11 cellular contexts compared by ENCODE assay signal in the genomic region with DNA sequence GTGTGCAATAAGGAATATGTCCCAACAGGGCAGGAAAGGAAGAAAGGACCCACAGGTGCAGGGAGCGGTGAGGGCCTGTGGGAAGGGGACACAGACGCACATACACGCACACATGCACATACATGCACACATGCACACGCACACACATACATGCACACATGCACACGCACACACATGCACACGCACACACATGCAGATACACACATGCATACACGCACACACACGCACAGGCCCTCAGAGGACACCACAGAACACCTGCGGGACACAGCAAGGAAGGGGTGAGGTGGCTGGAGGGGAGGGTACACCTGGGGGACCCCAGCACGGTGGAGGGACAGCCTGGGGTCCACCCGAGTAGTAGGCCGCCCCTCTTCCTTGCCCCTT. TPM values are rescaled to one million over a fixed set of nuclear protein-coding genes. Genes with fewer than 3 reads are reported as not detected.
DNase-seq lines count a peak whose midpoint lies in the region; ATAC-seq, FAIRE-seq and TF ChIP-seq lines count a peak whose summit lies in the region.
"Had no signal": no experiment of that assay in that cellular context is flagged by ENCODE, and none has a peak within 500 bp of the region (broad histone marks: within the 10 kb centered on the region; RNA-seq: fewer than 3 reads in every experiment).

No MANE protein-coding gene starts in this region.

- H3K4me1 Mint-ChIP-seq in activated naive CD8-positive, alpha-beta T cell treated with anti-CD3 and anti-CD28 coated beads, Interleukin-2, amount 10 ng/mL, durations not matched to agents 7 days and 5 days = peaks cover 29% of the 10 kb centered on the region
- H3K4me1 Mint-ChIP-seq in mesothelial cell of epicardium = peaks cover 15% of the 10 kb centered on the region

- peaks cover 3% of the 10 kb centered on the region for H3K9me3 Mint-ChIP-seq in activated naive CD8-positive, alpha-beta T cell treated with anti-CD3 and anti-CD28 coated beads, Interleukin-2, amount 10 ng/mL, durations not matched to agents 7 days and 5 days
- peaks cover 5% of the 10 kb centered on the region for H3K9me3 Mint-ChIP-seq in mesothelial cell of epicardium

- peaks cover 25% of the 10 kb centered on the region for H3K36me3 Mint-ChIP-seq in activated naive CD8-positive, alpha-beta T cell treated with anti-CD3 and anti-CD28 coated beads, Interleukin-2, amount 10 ng/mL, durations not matched to agents 7 days and 5 days
- H3K36me3 Mint-ChIP-seq in mesothelial cell of epicardium = peaks cover 33% of the 10 kb centered on the region

- CTCF ChIA-PET in HepG2 (lab: Yijun Ruan, JAX; ENCODE audit: low intra/inter-chr PET ratio, low total read pairs) = no interaction called here

- WGBS in HepG2 (ENCODE audit: low lambda C conversion rate) = 86% methylated on average over 10 of the region's 12 CpGs
- WGBS in right lobe of liver (ENCODE audit: insufficient coverage, low coverage, low lambda C conversion rate, missing lambda C conversion rate) = 100% methylated on average over 1 of the region's 12 CpGs
- 78 to 93% methylated on average over 6 to 12 of the region's 12 CpGs for WGBS in upper lobe of left lung, 2 donors

- H3K27me3 ChIP-seq in HepG2 (ENCODE audit: control insufficient read depth in 1 of 2, insufficient read depth in 2 of 2, low read length in 2 of 2) (no peaks in the 10 kb centered on the region), right lobe of liver (no peaks in the 10 kb centered on the region), upper lobe of left lung (no peaks in the 10 kb centered on the region)
- H3K27me3 ChIP-seq: BE2C had no signal

- H2AFZ ChIP-seq in HepG2 (ENCODE audit: low read length) = no peak overlapping the region

- no peak for FAIRE-seq in HepG2 (lab: Jason Lieb, UNC)
- FAIRE-seq: frontal cortex had no signal

- TF ChIP-seq RAD21 in HepG2 (CRISPR knock-in tag; IDR thresholded peaks at IDR 0.05) = no peak

- no peak overlapping the region for H3K9ac ChIP-seq in HepG2 (ENCODE audit: insufficient read depth, low read depth, low read length)

- H3K79me2 ChIP-seq in HepG2 (ENCODE audit: insufficient read depth, low read length) = peaks cover 3% of the 10 kb centered on the region

- peaks cover 1% of the 10 kb centered on the region; the same call in 1 of the 2 replicates for H4K20me1 ChIP-seq in HepG2 (ENCODE audit: insufficient read depth, low read length)

- POLR2A ChIA-PET in HepG2 (lab: Yijun Ruan, JAX) = interaction anchor here (0.6 to 1.7 kb wide), 4 partner anchors 13 to 75 kb away, joined by 3 to 7 read pairs (median 4); a partner anchor contains a TSS
- POLR2A ChIA-PET in activated naive CD8-positive, alpha-beta T cell treated with anti-CD3 and anti-CD28 coated beads, Interleukin-2, amount 10 ng/mL, durations not matched to agents 7 days and 5 days (lab: Charles Lee) = interaction anchor here (1.4 kb wide), 1 partner anchor 16 kb away, joined by 4 read pairs; no protein-coding TSS in a partner anchor

- H3K27ac ChIP-seq in HepG2 (ENCODE audit: extremely low read length, insufficient read depth, low read length) (peak overlapping the region; percentile 68), right lobe of liver (no peak overlapping the region), upper lobe of left lung (peak overlapping the region in 2 of 4 donors; percentile 46 to 54)

- in situ Hi-C loops in HepG2 (cut with HindIII; ENCODE audit: extremely low pct_ligation_motif_present, low pct_unique_long_range_greater_than_20kb) = no loop called here

- TF ChIP-seq CTCF in HepG2 (CRISPR knock-in tag; IDR thresholded peaks at IDR 0.05) (no peak), right lobe of liver (IDR thresholded peaks at IDR 0.05) (no peak), mesothelial cell of epicardium (IDR thresholded peaks at IDR 0.05; ENCODE audit: unreplicated experiment) (no peak), upper lobe of left lung (IDR thresholded peaks at IDR 0.05) (no peak), foreskin fibroblast (IDR thresholded peaks at IDR 0.05; ENCODE audit: low read depth, low read length) (no peak)

- TF ChIP-seq EP300 in HepG2 (IDR thresholded peaks at IDR 0.05; ENCODE audit: low read depth in 2 of 2, low read length in 2 of 2) (no peak), HepG2 (CRISPR knock-in tag; IDR thresholded peaks at IDR 0.05; ENCODE audit: borderline replicate concordance) (no peak), upper lobe of left lung (IDR thresholded peaks at IDR 0.05) (no peak)

- H3K9me3 ChIP-seq in HepG2 (ENCODE audit: low read length) (peaks cover 9% of the 10 kb centered on the region; the same call in 1 of the 2 replicates), right lobe of liver (no peaks in the 10 kb centered on the region), upper lobe of left lung (peaks cover 0 to 9% (median 4%) of the 10 kb centered on the region in 4 donors)

- H3K27ac Mint-ChIP-seq in activated naive CD8-positive, alpha-beta T cell treated with anti-CD3 and anti-CD28 coated beads, Interleukin-2, amount 10 ng/mL, durations not matched to agents 7 days and 5 days = peak overlapping the region; percentile 81
- no peak overlapping the region for H3K27ac Mint-ChIP-seq in mesothelial cell of epicardium

- ATAC-seq in HepG2 = no peak
- ATAC-seq in right lobe of liver = no peak
- ATAC-seq in activated naive CD8-positive, alpha-beta T cell treated with anti-CD3 and anti-CD28 coated beads, Interleukin-2, amount 10 ng/mL, durations not matched to agents 7 days and 5 days (ENCODE audit: low read depth) = no peak
- ATAC-seq in upper lobe of left lung (ENCODE audit: low FRiP score in 2 of 2) = no peak

- peak overlapping the region; percentile 37 to 66 (median 60); a peak in 4 of 6 replicates for H3K4me3 ChIP-seq in HepG2 (replicated peaks in 1 of 3; ENCODE audit: insufficient read depth in 1 of 3, low read depth in 2 of 3, low read length in 3 of 3)
- no peak overlapping the region for H3K4me3 ChIP-seq in right lobe of liver
- peak overlapping the region in 3 of 4 donors; percentile 19 to 34 (median 23) for H3K4me3 ChIP-seq in upper lobe of left lung
- H3K4me3 ChIP-seq in foreskin fibroblast (ENCODE audit: low read depth in 1 of 2, low read length in 2 of 2) = no peak overlapping the region

- peak overlapping the region; percentile 75 for H3K4me3 Mint-ChIP-seq in activated naive CD8-positive, alpha-beta T cell treated with anti-CD3 and anti-CD28 coated beads, Interleukin-2, amount 10 ng/mL, durations not matched to agents 7 days and 5 days
- peak overlapping the region; percentile 57 for H3K4me3 Mint-ChIP-seq in mesothelial cell of epicardium

- BruUV-seq in HepG2 (replicated peaks; lab: Mats Ljungman, UMichigan) = no TSS peak

- H3K27me3 Mint-ChIP-seq in activated naive CD8-positive, alpha-beta T cell treated with anti-CD3 and anti-CD28 coated beads, Interleukin-2, amount 10 ng/mL, durations not matched to agents 7 days and 5 days = peaks cover 1% of the 10 kb centered on the region
- H3K27me3 Mint-ChIP-seq in mesothelial cell of epicardium (ENCODE audit: low read depth) = no peaks in the 10 kb centered on the region

- no peak for DNase-seq in HepG2 (ENCODE audit: low spot score)
- DNase-seq in right lobe of liver = no peak
- DNase-seq in activated naive CD8-positive, alpha-beta T cell treated with anti-CD3 and anti-CD28 coated beads, Interleukin-2, amount 10 ng/mL, durations not matched to agents 7 days and 5 days = no peak
- no peak for DNase-seq in mesothelial cell of epicardium (ENCODE audit: low spot score in 2 of 2, unreplicated experiment in 2 of 2)
- DNase-seq in upper lobe of left lung = no peak
- DNase-seq in SIG-M5 treated with dmso at 0.1 percent for 504 hours (lab: John Stamatoyannopoulos, UW; ENCODE audit: unreplicated experiment) = no peak
- DNase-seq in foreskin fibroblast = no peak
- DNase-seq in HUDEP-2 (lab: John Stamatoyannopoulos, UW; ENCODE audit: unreplicated experiment in 76 of 76) = no peak
- DNase-seq: BE2C had no signal

- TF ChIP-seq POLR2A in HepG2 (IDR thresholded peaks at IDR 0.05; ENCODE audit: insufficient read depth in 1 of 2, low read depth in 2 of 2, low read length in 2 of 2) (no peak), right lobe of liver (IDR thresholded peaks at IDR 0.05) (no peak), upper lobe of left lung (IDR thresholded peaks at IDR 0.05) (no peak)

- intact Hi-C loops in HepG2 (cut with micrococcal nuclease; ENCODE audit: unreplicated experiment) (no loop called here), right lobe of liver (cut with DNase I) (no loop called here)

- H3K36me3 ChIP-seq in HepG2 (replicated peaks in 1 of 2; ENCODE audit: control insufficient read depth in 1 of 2, insufficient read depth in 2 of 2, low read length in 2 of 2) (peaks cover 2 to 5% of the 10 kb centered on the region in 2 experiments; a peak in 3 of 5 replicates), right lobe of liver (no peaks in the 10 kb centered on the region), upper lobe of left lung (peaks cover 0 to 12% (median 8%) of the 10 kb centered on the region in 4 donors)
- H3K36me3 ChIP-seq: BE2C had no signal

- peaks cover 22% of the 10 kb centered on the region for H3K4me1 ChIP-seq in HepG2 (ENCODE audit: insufficient read depth, low read length)
- H3K4me1 ChIP-seq in right lobe of liver = peaks cover 0 to 10% (median 0%) of the 10 kb centered on the region in 4 donors
- peaks cover 11 to 31% (median 14%) of the 10 kb centered on the region in 4 donors for H3K4me1 ChIP-seq in upper lobe of left lung
- H3K4me1 ChIP-seq: BE2C had no signal

- H3K4me2 ChIP-seq in HepG2 (ENCODE audit: low read depth, low read length) = peak overlapping the region; percentile 69; the same call in 1 of the 2 replicates

RNA-seq across cellular contexts. Expression of a gene that starts 12.9 kb away (rescaled TPM):
- total RNA-seq in HepG2 (2016; rRNA removed; fragmentation: Illumina TruSeq; extraction: Trizol) = 4.3 and 5.2 TPM in 2 replicates
- total RNA-seq in HepG2 (2016; cell fraction: cytosol; rRNA removed; fragmentation: Illumina TruSeq; extraction: Trizol; ENCODE audit: low read depth) = 7.1 TPM in 2 replicates
- total RNA-seq in HepG2 (2016; cell fraction: insoluble cytoplasmic fraction; rRNA removed; fragmentation: Illumina TruSeq; extraction: Trizol) = 3.5 and 4.4 TPM in 2 replicates
- total RNA-seq in HepG2 (2016; cell fraction: membrane; rRNA removed; fragmentation: Illumina TruSeq; extraction: Trizol) = 6.2 and 6.4 TPM in 2 replicates
- total RNA-seq in HepG2 (2016; cell fraction: nucleus; rRNA removed; fragmentation: Illumina TruSeq; extraction: Trizol) = 3.7 and 4.3 TPM in 2 replicates
- 3.6 and 4.8 TPM in 2 replicates for polyA plus RNA-seq in HepG2 (2011; rRNA removed)
- 1.9 and 2.3 TPM in 2 replicates for polyA plus RNA-seq in HepG2 (2011; cell fraction: cytosol; rRNA removed)
- 11.5 and 14.0 TPM in 2 replicates for polyA plus RNA-seq in HepG2 (2011; cell fraction: nucleus; rRNA removed)
- polyA plus RNA-seq in HepG2 (2012) = 6.4 and 8.6 TPM in 2 replicates
- polyA plus RNA-seq in HepG2 (2016; cell fraction: cytosol; fragmentation: Illumina TruSeq; extraction: Trizol; ENCODE audit: low read depth) = 0.99 and 1.0 TPM in 2 replicates
- 6.8 and 10.5 TPM in 2 replicates for polyA plus RNA-seq in HepG2 (2016; cell fraction: insoluble cytoplasmic fraction; fragmentation: Illumina TruSeq; extraction: Trizol; ENCODE audit: low read depth)
- 4.0 and 4.6 TPM in 2 replicates for polyA plus RNA-seq in HepG2 (2016; cell fraction: membrane; fragmentation: Illumina TruSeq; extraction: Trizol; ENCODE audit: low read depth)
- polyA plus RNA-seq in HepG2 (2016; cell fraction: nucleus; fragmentation: Illumina TruSeq; extraction: Trizol; ENCODE audit: insufficient read depth, low read depth) = 16.9 and 17.1 TPM in 2 replicates
- 21.9 and 27.3 TPM in 2 replicates for polyA minus RNA-seq in HepG2 (2011; rRNA and poly(A)+ RNA removed; ENCODE audit: low replicate concordance)
- 6.3 and 12.3 TPM in 2 replicates for polyA minus RNA-seq in HepG2 (2011; cell fraction: cytosol; rRNA and poly(A)+ RNA removed)
- 5.9 and 6.3 TPM in 2 replicates for polyA minus RNA-seq in HepG2 (2011; cell fraction: nucleus; rRNA and poly(A)+ RNA removed)
- 1 to 10 TPM; 5.3 to 9.8 (median 7.6) TPM for total RNA-seq in right lobe of liver
- total RNA-seq in activated naive CD8-positive, alpha-beta T cell treated with anti-CD3 and anti-CD28 coated beads, Interleukin-2, amount 10 ng/mL, durations not matched to agents 7 days and 5 days = 10 to 100 TPM; 18.9 to 23.5 TPM
- 43.9 to 47.1 TPM (median 45.7 TPM) in 3 replicates for total RNA-seq in mesothelial cell of epicardium
- 10 to 100 TPM; 24.6 to 64.1 (median 43.1) TPM for total RNA-seq in upper lobe of left lung

RNA-seq across cellular contexts. Expression of a gene that starts 20.8 kb away (rescaled TPM):
- total RNA-seq in HepG2 (2016; rRNA removed; fragmentation: Illumina TruSeq; extraction: Trizol) (20.6 and 21.5 TPM in 2 replicates), right lobe of liver (10 to 100 TPM in 5 of 6 experiments, 1 to 10 TPM in 1; 7.9 to 27.0 (median 16.5) TPM), mesothelial cell of epicardium (20.0 to 21.7 TPM (median 20.1 TPM) in 3 replicates), upper lobe of left lung (10 to 100 TPM; 27.2 to 94.3 (median 55.5) TPM)
- 4.8 and 6.1 TPM in 2 replicates for total RNA-seq in HepG2 (2016; cell fraction: cytosol; rRNA removed; fragmentation: Illumina TruSeq; extraction: Trizol; ENCODE audit: low read depth)
- total RNA-seq in HepG2 (2016; cell fraction: insoluble cytoplasmic fraction; rRNA removed; fragmentation: Illumina TruSeq; extraction: Trizol) = 12.8 and 26.0 TPM in 2 replicates
- 6.5 and 7.3 TPM in 2 replicates for total RNA-seq in HepG2 (2016; cell fraction: membrane; rRNA removed; fragmentation: Illumina TruSeq; extraction: Trizol)
- 21.9 and 26.6 TPM in 2 replicates for total RNA-seq in HepG2 (2016; cell fraction: nucleus; rRNA removed; fragmentation: Illumina TruSeq; extraction: Trizol)
- polyA plus RNA-seq in HepG2 (2011; rRNA removed) = 2.3 and 3.3 TPM in 2 replicates
- 0.60 and 0.95 TPM in 2 replicates for polyA plus RNA-seq in HepG2 (2011; cell fraction: cytosol; rRNA removed)
- polyA plus RNA-seq in HepG2 (2011; cell fraction: nucleus; rRNA removed) = 7.0 and 7.9 TPM in 2 replicates
- polyA plus RNA-seq in HepG2 (2012) = 5.3 and 9.8 TPM in 2 replicates
- polyA plus RNA-seq in HepG2 (2016; cell fraction: cytosol; fragmentation: Illumina TruSeq; extraction: Trizol; ENCODE audit: low read depth) = 1.8 and 2.4 TPM in 2 replicates
- 14.4 and 15.0 TPM in 2 replicates for polyA plus RNA-seq in HepG2 (2016; cell fraction: insoluble cytoplasmic fraction; fragmentation: Illumina TruSeq; extraction: Trizol; ENCODE audit: low read depth)
- 3.0 and 3.4 TPM in 2 replicates for polyA plus RNA-seq in HepG2 (2016; cell fraction: membrane; fragmentation: Illumina TruSeq; extraction: Trizol; ENCODE audit: low read depth)
- 30.0 and 33.5 TPM in 2 replicates for polyA plus RNA-seq in HepG2 (2016; cell fraction: nucleus; fragmentation: Illumina TruSeq; extraction: Trizol; ENCODE audit: insufficient read depth, low read depth)
- polyA minus RNA-seq in HepG2 (2011; rRNA and poly(A)+ RNA removed; ENCODE audit: low replicate concordance) = 4.2 and 4.7 TPM in 2 replicates
- 4.5 and 6.3 TPM in 2 replicates for polyA minus RNA-seq in HepG2 (2011; cell fraction: cytosol; rRNA and poly(A)+ RNA removed)
- polyA minus RNA-seq in HepG2 (2011; cell fraction: nucleus; rRNA and poly(A)+ RNA removed) = 3.5 and 6.6 TPM in 2 replicates
- total RNA-seq in activated naive CD8-positive, alpha-beta T cell treated with anti-CD3 and anti-CD28 coated beads, Interleukin-2, amount 10 ng/mL, durations not matched to agents 7 days and 5 days = 1 to 10 TPM; 5.2 to 7.6 TPM
- total RNA-seq: cardiac septum, frontal cortex had no signal

Comparison
In these comparisons a context has a peak if more than half of its experiments do, and no peak if none do; other contexts are left out.
1. H3K4me3 ChIP-seq: peak in HepG2 (3 of 3) and upper lobe of left lung (3 of 4); none in right lobe of liver (0 of 3) and foreskin fibroblast (0 of 2).